Comparison of ENCODE assay signal across 11 cellular contexts in the genomic region with DNA sequence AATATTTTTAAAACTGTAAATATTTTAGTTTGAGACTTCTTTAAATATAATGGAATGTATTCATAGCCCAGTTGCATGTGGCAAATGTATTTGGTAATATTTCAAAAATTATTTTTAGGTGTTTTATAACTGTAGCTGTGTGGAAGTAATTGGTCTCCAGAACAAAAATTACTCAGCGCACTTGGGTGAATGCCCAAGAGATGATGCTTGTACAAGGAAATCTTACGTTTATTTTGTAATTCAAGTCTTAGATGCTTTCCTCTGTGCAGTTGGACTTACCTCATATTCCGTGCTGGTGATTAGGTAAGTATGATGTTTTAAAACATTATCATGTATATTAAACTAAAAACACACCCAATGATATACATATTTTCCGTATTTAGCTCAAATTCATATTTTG.
"Had no signal": no experiment of that assay in that cellular context is flagged by ENCODE, and none has a peak within 500 bp of the region (broad histone marks: within the 10 kb centered on the region; RNA-seq: fewer than 3 reads in every experiment).

No MANE protein-coding gene starts in this region.

- ATAC-seq: esophagus mucosa; natural killer cell treated with Interleukin-12 subunit alpha and Interleukin-12 subunit beta and Interleukin-15 and Interleukin-18, amount 100 ng/mL, for 72 hours; stimulated activated memory B cell treated with anti-CD40 and anti-IgM and Interleukin-4, amounts not matched to agents 10 μg/mL and 1 μg/mL and 100 μg/mL, for 72 hours had no signal

- DNase-seq: activated CD4-positive, CD25-positive, alpha-beta regulatory T cell treated with anti-CD3 and anti-CD28 coated beads, Interleukin-2, amount 50 U/mL, for 72 hours; activated naive CD4-positive, alpha-beta T cell; activated naive CD8-positive, alpha-beta T cell treated with anti-CD3 and anti-CD28 coated beads, Interleukin-2, amount 10 ng/mL, durations not matched to agents 7 days and 5 days; foreskin fibroblast; glutamatergic neuron; retina; stimulated activated CD4-positive, alpha-beta T cell treated with anti-CD3 and anti-CD28 coated beads, Interleukin-2, amount 100 ng/mL, for 48 hours; trophoblast cell had no signal
